In the genomic region with DNA sequence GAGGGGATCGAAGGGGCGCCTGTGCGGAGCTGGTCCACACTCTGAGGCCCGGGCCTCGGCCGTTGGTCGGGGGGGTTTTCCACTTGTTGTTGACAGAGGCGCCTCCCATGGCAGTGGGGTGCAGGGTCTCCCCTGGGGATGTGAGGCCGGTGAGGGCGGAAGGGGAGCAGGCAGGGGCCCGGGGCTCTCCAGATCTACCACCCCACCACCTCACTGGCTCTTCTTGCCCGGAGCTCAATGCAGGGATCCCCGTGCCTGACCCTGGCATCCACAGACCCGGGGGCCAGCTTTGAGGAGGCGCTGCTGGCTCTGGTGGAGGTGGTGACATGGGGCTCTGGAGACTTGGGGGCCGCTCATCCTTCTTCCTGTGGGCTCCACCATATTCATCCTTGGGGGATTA, we compare ENCODE assay signal across 32 cellular contexts. TPM values are rescaled to one million over a fixed set of nuclear protein-coding genes. Genes with fewer than 3 reads are reported as not detected.
"Had no signal": no experiment of that assay in that cellular context is flagged by ENCODE, and none has a peak within 500 bp of the region (broad histone marks: within the 10 kb centered on the region; RNA-seq: fewer than 3 reads in every experiment).

No MANE protein-coding gene starts in this region.

- H3K27ac ChIP-seq: ascending aorta, breast epithelium, cardiac muscle cell, esophagus muscularis mucosa, foreskin keratinocyte, gastrocnemius medialis had no signal

- H3K9me3 ChIP-seq: gastrocnemius medialis had no signal

- ATAC-seq: activated CD4-positive, alpha-beta T cell treated with anti-CD3 and anti-CD28 coated beads for 36 hours; activated CD8-positive, alpha-beta memory T cell treated with anti-CD3 and anti-CD28 coated beads, Interleukin-2, amount 10 ng/mL, durations not matched to agents 7 days and 5 days; activated naive CD4-positive, alpha-beta T cell treated with anti-CD3 and anti-CD28 coated beads, Interleukin-2, amount 50 U/mL, for 72 hours; effector memory CD8-positive, alpha-beta T cell; foreskin keratinocyte; gastrocnemius medialis had no signal

- DNase-seq: activated CD4-positive, alpha-beta memory T cell treated with anti-CD3 and anti-CD28 coated beads, Interleukin-2, amount 10 ng/mL, durations not matched to agents 7 days and 5 days; activated CD4-positive, alpha-beta T cell treated with anti-CD3 and anti-CD28 coated beads for 36 hours; activated CD4-positive, alpha-beta T cell treated with anti-CD3 and anti-CD28 coated beads, Interleukin-2, amount 10 ng/mL, durations not matched to agents 24 days and 14 days; activated CD4-positive, alpha-beta T cell treated with anti-CD3 and anti-CD28 coated beads, Interleukin-2, amount 50 U/mL, for 4 hours; activated CD4-positive, CD25-positive, alpha-beta regulatory T cell; activated CD4-positive, CD25-positive, alpha-beta regulatory T cell treated with anti-CD3 and anti-CD28 coated beads, Interleukin-2, amount 50 U/mL, for 72 hours; activated CD8-positive, alpha-beta memory T cell treated with anti-CD3 and anti-CD28 coated beads, Interleukin-2, amount 10 ng/mL, durations not matched to agents 7 days and 5 days; activated CD8-positive, alpha-beta memory T cell treated with anti-CD3 and anti-CD28 coated beads, Interleukin-2, amount 50 U/mL, for 4 hours; activated gamma-delta T cell; activated naive CD4-positive, alpha-beta T cell; activated naive CD4-positive, alpha-beta T cell treated with anti-CD3 and anti-CD28 coated beads, Interleukin-2, amount 10 ng/mL, durations not matched to agents 7 days and 5 days; activated naive CD8-positive, alpha-beta T cell treated with anti-CD3 and anti-CD28 coated beads, Interleukin-2, amount 10 ng/mL, durations not matched to agents 7 days and 5 days; activated T-cell treated with anti-CD3 and anti-CD28 coated beads, Interleukin-2, amount 50 U/mL, for 1 hour; activated T-cell treated with anti-CD3 and anti-CD28 coated beads, Interleukin-2, amount 50 U/mL, for 48 hours; cortex of kidney; dermis blood vessel endothelial cell; effector CD4-positive, alpha-beta T cell; effector memory CD8-positive, alpha-beta T cell; erythroblast; foreskin keratinocyte; gastrocnemius medialis; glutamatergic neuron; T-helper 1 cell; T-helper 2 cell had no signal

- H3K27me3 Mint-ChIP-seq: activated CD4-positive, alpha-beta memory T cell treated with anti-CD3 and anti-CD28 coated beads, Interleukin-2, amount 10 ng/mL, durations not matched to agents 7 days and 5 days; activated CD4-positive, alpha-beta T cell treated with anti-CD3 and anti-CD28 coated beads for 36 hours; activated CD4-positive, alpha-beta T cell treated with anti-CD3 and anti-CD28 coated beads, Interleukin-2, amount 10 ng/mL, durations not matched to agents 24 days and 14 days; activated CD8-positive, alpha-beta memory T cell treated with anti-CD3 and anti-CD28 coated beads, Interleukin-2, amount 10 ng/mL, durations not matched to agents 7 days and 5 days; brain; effector memory CD8-positive, alpha-beta T cell had no signal

- H3K4me3 Mint-ChIP-seq: activated CD4-positive, alpha-beta memory T cell treated with anti-CD3 and anti-CD28 coated beads, Interleukin-2, amount 10 ng/mL, durations not matched to agents 7 days and 5 days; activated CD4-positive, alpha-beta T cell treated with anti-CD3 and anti-CD28 coated beads for 36 hours; activated CD4-positive, alpha-beta T cell treated with anti-CD3 and anti-CD28 coated beads, Interleukin-2, amount 10 ng/mL, durations not matched to agents 24 days and 14 days; activated CD8-positive, alpha-beta memory T cell treated with anti-CD3 and anti-CD28 coated beads, Interleukin-2, amount 10 ng/mL, durations not matched to agents 7 days and 5 days; activated naive CD4-positive, alpha-beta T cell treated with anti-CD3 and anti-CD28 coated beads, Interleukin-2, amount 10 ng/mL, durations not matched to agents 7 days and 5 days; activated naive CD8-positive, alpha-beta T cell treated with anti-CD3 and anti-CD28 coated beads, Interleukin-2, amount 10 ng/mL, durations not matched to agents 7 days and 5 days; activated T-helper 1 cell treated with anti-CD3 and anti-CD28 coated beads, Interleukin-12 subunit alpha, Interleukin-12 subunit beta, Interleukin-2, Interleukin-4 antibody, amounts not matched to agents 30 ng/mL and 10 ng/mL and 1 ng/mL, durations not matched to agents 14 hours and 24 hours and 36 hours; brain had no signal

- H3K27ac Mint-ChIP-seq: activated CD4-positive, alpha-beta memory T cell treated with anti-CD3 and anti-CD28 coated beads, Interleukin-2, amount 10 ng/mL, durations not matched to agents 7 days and 5 days; activated CD4-positive, alpha-beta T cell treated with anti-CD3 and anti-CD28 coated beads for 36 hours; activated CD4-positive, alpha-beta T cell treated with anti-CD3 and anti-CD28 coated beads, Interleukin-2, amount 10 ng/mL, durations not matched to agents 24 days and 14 days; activated CD8-positive, alpha-beta memory T cell treated with anti-CD3 and anti-CD28 coated beads, Interleukin-2, amount 10 ng/mL, durations not matched to agents 7 days and 5 days; activated naive CD4-positive, alpha-beta T cell treated with anti-CD3 and anti-CD28 coated beads, Interleukin-2, amount 10 ng/mL, durations not matched to agents 7 days and 5 days; activated naive CD8-positive, alpha-beta T cell treated with anti-CD3 and anti-CD28 coated beads, Interleukin-2, amount 10 ng/mL, durations not matched to agents 7 days and 5 days; activated T-helper 1 cell treated with anti-CD3 and anti-CD28 coated beads, Interleukin-12 subunit alpha, Interleukin-12 subunit beta, Interleukin-2, Interleukin-4 antibody, amounts not matched to agents 30 ng/mL and 10 ng/mL and 1 ng/mL, durations not matched to agents 14 hours and 24 hours and 36 hours; activated T-helper 2 cell treated with anti-CD3 and anti-CD28 coated beads, Interferon-gamma antibody, Interleukin-2, Interleukin-4, amounts not matched to agents 10 μg/mL and 5 μg/mL and 100 μg/mL, durations not matched to agents 14 hours and 24 hours and 36 hours; brain; effector memory CD8-positive, alpha-beta T cell had no signal

- H3K9me3 Mint-ChIP-seq: activated CD4-positive, alpha-beta T cell treated with anti-CD3 and anti-CD28 coated beads, Interleukin-2, amount 10 ng/mL, durations not matched to agents 24 days and 14 days; activated T-helper 1 cell treated with anti-CD3 and anti-CD28 coated beads, Interleukin-12 subunit alpha, Interleukin-12 subunit beta, Interleukin-2, Interleukin-4 antibody, amounts not matched to agents 30 ng/mL and 10 ng/mL and 1 ng/mL, durations not matched to agents 14 hours and 24 hours and 36 hours; effector memory CD8-positive, alpha-beta T cell had no signal

- H3K36me3 Mint-ChIP-seq: activated CD8-positive, alpha-beta memory T cell treated with anti-CD3 and anti-CD28 coated beads, Interleukin-2, amount 10 ng/mL, durations not matched to agents 7 days and 5 days; brain had no signal

RNA-seq across cellular contexts. Expression of a gene that starts 56.7 kb away (rescaled TPM):
- total RNA-seq: ascending aorta, gastrocnemius medialis had no signal
